ENCODE assay signal across 1 cellular context in the genomic region with DNA sequence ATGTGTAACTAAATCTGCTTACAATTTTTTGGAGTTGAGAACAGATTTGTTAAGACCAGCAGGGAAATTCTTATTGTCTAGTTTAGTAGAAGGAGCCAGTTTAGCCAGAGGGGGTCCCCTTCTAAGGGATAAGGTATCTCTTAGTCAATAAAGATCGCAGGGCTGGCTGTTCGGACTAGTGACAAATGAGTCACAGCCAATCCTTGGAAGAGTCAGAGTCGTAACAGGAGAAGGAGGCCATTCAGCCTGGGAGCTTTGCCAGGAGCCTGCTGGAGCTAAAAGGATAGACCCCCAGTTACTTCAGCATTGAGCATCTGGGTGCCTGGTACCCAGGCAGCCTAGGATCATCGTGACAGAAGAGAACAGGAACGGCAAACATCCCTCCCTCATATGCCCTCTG.
TF ChIP-seq lines count a peak whose summit lies in the region.

No MANE protein-coding gene starts in this region.

TF ChIP-seq in WTC11, 78 proteins besides CTCF, POLR2A, EP300 and RAD21 (continued from another document):
- TF ChIP-seq PRDM15 (CRISPR knock-in tag; IDR thresholded peaks at IDR 0.05) (no peak), AR (CRISPR knock-in tag; IDR thresholded peaks at IDR 0.05) (no peak)
